Comparison of ENCODE assay signal across 15 cellular contexts in genomic region chr10:14609178-14609577, GRCh38.
"Had no signal": no experiment of that assay in that cellular context is flagged by ENCODE, and none has a peak within 500 bp of the region (broad histone marks: within the 10 kb centered on the region; RNA-seq: fewer than 3 reads in every experiment).

No MANE protein-coding gene starts in this region.

- ATAC-seq: activated T-helper 17 cell treated with anti-CD3 and anti-CD28 coated beads, Interleukin-2, amount 50 U/mL, for 72 hours; left cardiac atrium; WTC11 had no signal

- H3K27ac ChIP-seq: thoracic aorta, upper lobe of left lung had no signal

- H3K9me3 ChIP-seq: stomach, thoracic aorta, upper lobe of left lung had no signal

- H3K36me3 ChIP-seq: stomach, thoracic aorta, upper lobe of left lung had no signal

- DNase-seq: activated CD4-positive, alpha-beta memory T cell treated with anti-CD3 and anti-CD28 coated beads, Interleukin-2, amount 10 ng/mL, durations not matched to agents 7 days and 5 days; activated CD4-positive, alpha-beta T cell treated with anti-CD3 and anti-CD28 coated beads for 4 hours; activated naive CD4-positive, alpha-beta T cell treated with Interleukin-2 at 50 U/mL for 16 hours; activated naive CD8-positive, alpha-beta T cell treated with anti-CD3 and anti-CD28 coated beads, Interleukin-2, amount 10 ng/mL, durations not matched to agents 7 days and 5 days; activated T-cell treated with anti-CD3 and anti-CD28 coated beads, Interleukin-2, amount 50 U/mL, for 1 hour; effector memory CD4-positive, alpha-beta T cell; left cardiac atrium; occipital lobe; retina; stimulated activated CD4-positive, alpha-beta T cell treated with anti-CD3 and anti-CD28 coated beads, Interleukin-2, amount 100 ng/mL, for 48 hours; stomach had no signal

- H3K4me3 ChIP-seq: stomach, thoracic aorta, upper lobe of left lung had no signal

- H3K27me3 ChIP-seq: stomach, upper lobe of left lung had no signal
